ENCODE assay signal across 13 cellular contexts in genomic region chr17:81064746-81065475, GRCh38. TPM values are rescaled to one million over a fixed set of nuclear protein-coding genes. Genes with fewer than 3 reads are reported as not detected.
DNase-seq lines count a peak whose midpoint lies in the region; ATAC-seq and TF ChIP-seq lines count a peak whose summit lies in the region.
"Had no signal": no experiment of that assay in that cellular context is flagged by ENCODE, and none has a peak within 500 bp of the region (broad histone marks: within the 10 kb centered on the region; RNA-seq: fewer than 3 reads in every experiment).

No MANE protein-coding gene starts in this region.

- DNase-seq in cardiac muscle cell (ENCODE audit: low read depth in 1 of 2, low spot score in 1 of 2) (peak in 1 of 2 donors; percentile 77), Right ventricle myocardium inferior (ENCODE audit: missing footprints) (no peak), esophagus muscularis mucosa (ENCODE audit: extremely low spot score) (no peak), mesothelial cell of epicardium (ENCODE audit: low spot score in 2 of 2, unreplicated experiment in 2 of 2) (no peak), NAMALWA (ENCODE audit: low spot score) (no peak)
- DNase-seq in effector memory CD4-positive, alpha-beta T cell = no peak
- DNase-seq in activated naive CD4-positive, alpha-beta T cell treated with anti-CD3 and anti-CD28 coated beads, Interleukin-2, amount 10 ng/mL, durations not matched to agents 7 days and 5 days = no peak
- DNase-seq: activated B cell treated with CpG ODN at 0.5 μM for 24 hours; adrenal gland; NCI-H1105; stimulated activated CD4-positive, alpha-beta T cell treated with anti-CD3 and anti-CD28 coated beads, Interleukin-15, amount 100 ng/mL, for 24 hours had no signal

- H3K4me1 ChIP-seq in cardiac muscle cell (ENCODE audit: low read depth) = peaks cover 3% of the 10 kb centered on the region
- peaks cover 26 to 53% (median 41%) of the 10 kb centered on the region in 4 donors for H3K4me1 ChIP-seq in esophagus muscularis mucosa
- H3K4me1 ChIP-seq in effector memory CD4-positive, alpha-beta T cell (ENCODE audit: control insufficient read depth, insufficient read depth, low read length, poor library complexity, severe bottlenecking) = no peaks in the 10 kb centered on the region
- H3K4me1 ChIP-seq: A549, adrenal gland had no signal

- no peak overlapping the region for H3K4me3 Mint-ChIP-seq in mesothelial cell of epicardium
- H3K4me3 Mint-ChIP-seq in activated naive CD4-positive, alpha-beta T cell treated with anti-CD3 and anti-CD28 coated beads, Interleukin-2, amount 10 ng/mL, durations not matched to agents 7 days and 5 days = no peak overlapping the region
- H3K4me3 Mint-ChIP-seq: activated B cell treated with CpG ODN at 0.5 μM for 24 hours had no signal

- intact Hi-C loops in Right ventricle myocardium inferior (cut with DNase I) (no loop called here), esophagus muscularis mucosa (cut with DNase I) (no loop called here)

- TF ChIP-seq POLR2A in esophagus muscularis mucosa (IDR thresholded peaks at IDR 0.05; ENCODE audit: low read depth) = no peak

- TF ChIP-seq CTCF in cardiac muscle cell (IDR thresholded peaks at IDR 0.05; ENCODE audit: low read depth, low read length) (no peak), esophagus muscularis mucosa (IDR thresholded peaks at IDR 0.05) (no peak), mesothelial cell of epicardium (IDR thresholded peaks at IDR 0.05; ENCODE audit: unreplicated experiment) (no peak)

- no peaks in the 10 kb centered on the region for H3K36me3 ChIP-seq in cardiac muscle cell
- peaks cover 0 to 32% (median 14%) of the 10 kb centered on the region in 4 donors for H3K36me3 ChIP-seq in esophagus muscularis mucosa
- H3K36me3 ChIP-seq in effector memory CD4-positive, alpha-beta T cell (ENCODE audit: control insufficient read depth, insufficient read depth, low read length) = no peaks in the 10 kb centered on the region

- 71% methylated on average over 5 of the region's 17 CpGs for WGBS in esophagus muscularis mucosa

- H3K36me3 Mint-ChIP-seq in mesothelial cell of epicardium = peaks cover 16% of the 10 kb centered on the region
- no peaks in the 10 kb centered on the region for H3K36me3 Mint-ChIP-seq in activated naive CD4-positive, alpha-beta T cell treated with anti-CD3 and anti-CD28 coated beads, Interleukin-2, amount 10 ng/mL, durations not matched to agents 7 days and 5 days

- CTCF ChIA-PET in activated naive CD4-positive, alpha-beta T cell treated with anti-CD3 and anti-CD28 coated beads, Interleukin-2, amount 10 ng/mL, durations not matched to agents 7 days and 5 days (lab: Charles Lee) = no interaction called here

- no peak overlapping the region for H3K4me3 ChIP-seq in cardiac muscle cell
- H3K4me3 ChIP-seq in esophagus muscularis mucosa = no peak overlapping the region
- no peak overlapping the region for H3K4me3 ChIP-seq in effector memory CD4-positive, alpha-beta T cell (ENCODE audit: insufficient read depth, low read depth, low read length, poor library complexity, severe bottlenecking)
- H3K4me3 ChIP-seq: A549, adrenal gland had no signal

- H3K27me3 Mint-ChIP-seq in mesothelial cell of epicardium (ENCODE audit: low read depth) = no peaks in the 10 kb centered on the region
- H3K27me3 Mint-ChIP-seq in activated naive CD4-positive, alpha-beta T cell treated with anti-CD3 and anti-CD28 coated beads, Interleukin-2, amount 10 ng/mL, durations not matched to agents 7 days and 5 days = peaks cover 7% of the 10 kb centered on the region
- H3K27me3 Mint-ChIP-seq: activated B cell treated with CpG ODN at 0.5 μM for 24 hours had no signal

- TF ChIP-seq EP300 in esophagus muscularis mucosa (IDR thresholded peaks at IDR 0.05) = no peak

- H3K27ac ChIP-seq in cardiac muscle cell (peak overlapping the region; percentile 22), esophagus muscularis mucosa (replicated peaks in 1 of 4) (peak overlapping the region in 3 of 4 donors; percentile 40 to 52 (median 46))
- H3K27ac ChIP-seq in effector memory CD4-positive, alpha-beta T cell (ENCODE audit: insufficient read depth, low read length, poor library complexity, severe bottlenecking) = no peak overlapping the region

- ATAC-seq in Right ventricle myocardium inferior (no peak), HG02970 (IDR thresholded peaks at IDR 0.05; ENCODE audit: low FRiP score, unreplicated experiment) (no peak)
- ATAC-seq: A549 had no signal

- H3K27me3 ChIP-seq in cardiac muscle cell (no peaks in the 10 kb centered on the region), esophagus muscularis mucosa (no peaks in the 10 kb centered on the region)
- no peaks in the 10 kb centered on the region for H3K27me3 ChIP-seq in effector memory CD4-positive, alpha-beta T cell (replicated peaks; ENCODE audit: control insufficient read depth, insufficient read depth, low read length, poor library complexity, severe bottlenecking)
- H3K27me3 ChIP-seq: adrenal gland had no signal

- H3K9me3 ChIP-seq in cardiac muscle cell (ENCODE audit: low read depth) (no peaks in the 10 kb centered on the region), esophagus muscularis mucosa (no peaks in the 10 kb centered on the region)
- no peaks in the 10 kb centered on the region for H3K9me3 ChIP-seq in effector memory CD4-positive, alpha-beta T cell (ENCODE audit: control insufficient read depth, low read length)
- H3K9me3 ChIP-seq: A549, adrenal gland had no signal

- H3K9me3 Mint-ChIP-seq in mesothelial cell of epicardium = no peaks in the 10 kb centered on the region
- H3K9me3 Mint-ChIP-seq in activated naive CD4-positive, alpha-beta T cell treated with anti-CD3 and anti-CD28 coated beads, Interleukin-2, amount 10 ng/mL, durations not matched to agents 7 days and 5 days = no peaks in the 10 kb centered on the region
- H3K9me3 Mint-ChIP-seq: activated B cell treated with CpG ODN at 0.5 μM for 24 hours had no signal

- peak overlapping the region; percentile 79 for H3K27ac Mint-ChIP-seq in mesothelial cell of epicardium
- H3K27ac Mint-ChIP-seq in activated naive CD4-positive, alpha-beta T cell treated with anti-CD3 and anti-CD28 coated beads, Interleukin-2, amount 10 ng/mL, durations not matched to agents 7 days and 5 days = no peak overlapping the region
- H3K27ac Mint-ChIP-seq: activated B cell treated with CpG ODN at 0.5 μM for 24 hours had no signal

- peaks cover 39% of the 10 kb centered on the region for H3K4me1 Mint-ChIP-seq in mesothelial cell of epicardium
- no peaks in the 10 kb centered on the region for H3K4me1 Mint-ChIP-seq in activated naive CD4-positive, alpha-beta T cell treated with anti-CD3 and anti-CD28 coated beads, Interleukin-2, amount 10 ng/mL, durations not matched to agents 7 days and 5 days
- H3K4me1 Mint-ChIP-seq: activated B cell treated with CpG ODN at 0.5 μM for 24 hours had no signal

RNA-seq across cellular contexts. Expression of gene BAIAP2, which starts 30.0 kb away (rescaled TPM):
- total RNA-seq in cardiac muscle cell (16.2 and 24.9 TPM in 2 replicates), Right ventricle myocardium inferior (32.1 TPM), esophagus muscularis mucosa (10 to 100 TPM; 31.1 to 54.5 (median 36.7) TPM), mesothelial cell of epicardium (46.5 to 48.9 TPM (median 47.6 TPM) in 3 replicates)
- polyA plus RNA-seq in cardiac muscle cell = 22.4 and 22.5 TPM in 2 replicates
